14 cellular contexts compared by ENCODE assay signal in the genomic region with DNA sequence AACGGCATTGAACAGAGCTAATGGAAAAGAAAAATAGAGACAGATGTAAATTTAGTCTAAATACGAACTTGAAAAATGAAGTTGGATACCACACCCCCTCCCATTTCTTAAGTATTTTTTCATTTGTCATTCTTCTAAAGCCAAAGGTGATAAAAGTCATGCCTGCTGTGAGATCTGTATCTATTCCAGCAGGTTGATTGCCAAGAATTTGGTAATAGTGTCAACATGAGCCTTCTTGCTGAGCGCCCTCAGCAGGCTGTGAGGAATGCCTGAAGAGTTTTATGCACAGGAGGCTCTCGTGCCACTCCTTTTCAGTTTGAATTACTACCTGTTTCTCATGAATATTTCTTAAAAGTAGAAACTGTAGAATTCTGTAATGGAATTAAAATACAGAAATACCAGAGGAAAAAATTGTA.
DNase-seq lines count a peak whose midpoint lies in the region; ATAC-seq and TF ChIP-seq lines count a peak whose summit lies in the region.
"Had no signal": no experiment of that assay in that cellular context is flagged by ENCODE, and none has a peak within 500 bp of the region (broad histone marks: within the 10 kb centered on the region; RNA-seq: fewer than 3 reads in every experiment).

No MANE protein-coding gene starts in this region.

- peaks cover 26% of the 10 kb centered on the region for H3K4me1 Mint-ChIP-seq in MCF 10A (ENCODE audit: insufficient read depth, unreplicated experiment)

- H3K27ac ChIP-seq in breast epithelium (peak overlapping the region in 1 of 2 donors; percentile 4), caudate nucleus (ENCODE audit: low read depth, low read length) (peak overlapping the region; percentile 13), upper lobe of right lung (no peak overlapping the region), sigmoid colon (no peak overlapping the region), adrenal gland (no peak overlapping the region)
- H3K27ac ChIP-seq: colonic mucosa, PC-9, stomach had no signal

- POLR2A ChIA-PET in MCF 10A (lab: Yijun Ruan, JAX), result interaction anchor here (0.5 to 0.6 kb wide), 3 partner anchors 82 to 569 kb away, joined by 3 read pairs; no protein-coding TSS in a partner anchor

- intact Hi-C loops in MCF 10A (cut with micrococcal nuclease) (loop anchor here (10.0 kb wide), 1 partner anchor 245 kb away; no protein-coding TSS in a partner anchor), breast epithelium (cut with DNase I; ENCODE audit: low total_unique reads) (no loop called here), upper lobe of right lung (cut with DNase I) (no loop called here), sigmoid colon (cut with DNase I) (no loop called here), adrenal gland (cut with DNase I) (no loop called here)

- ATAC-seq in left lobe of liver (peak; percentile 84), upper lobe of right lung (peak; percentile 83)

- DNase-seq in MCF 10A (ENCODE audit: unreplicated experiment) (peak; percentile 60), breast epithelium (ENCODE audit: low spot score in 2 of 2) (no peak), caudate nucleus (lab: John Stamatoyannopoulos, UW) (peak in 1 of 61 donors; percentile 30), left lobe of liver (ENCODE audit: low spot score) (no peak), upper lobe of right lung (no peak), T-helper 2 cell (no peak), sigmoid colon (no peak), adrenal gland (no peak)
- DNase-seq: activated T-cell treated with anti-CD3 and anti-CD28 coated beads, Interleukin-2, amount 50 U/mL, for 1 hour; colonic mucosa; stomach had no signal

- no peak overlapping the region for H3K4me3 ChIP-seq in breast epithelium
- no peak overlapping the region for H3K4me3 ChIP-seq in upper lobe of right lung
- no peak overlapping the region for H3K4me3 ChIP-seq in sigmoid colon
- H3K4me3 ChIP-seq in adrenal gland, result no peak overlapping the region
- H3K4me3 ChIP-seq: colonic mucosa, HAP-1, PC-9, stomach had no signal

- H3K27me3 Mint-ChIP-seq in MCF 10A (ENCODE audit: insufficient read depth, unreplicated experiment), result no peaks in the 10 kb centered on the region

- no TSS peak for BruUV-seq in MCF 10A (replicated peaks; lab: Mats Ljungman, UMichigan)

- TF ChIP-seq CTCF in MCF 10A (IDR thresholded peaks at IDR 0.05; ENCODE audit: unreplicated experiment) (no peak), breast epithelium (IDR thresholded peaks at IDR 0.05) (no peak), upper lobe of right lung (IDR thresholded peaks at IDR 0.05) (peak; percentile 25), sigmoid colon (IDR thresholded peaks at IDR 0.05) (no peak), adrenal gland (IDR thresholded peaks at IDR 0.05) (no peak)

- no peak for TF ChIP-seq EP300 in sigmoid colon (IDR thresholded peaks at IDR 0.05)

- 52 to 60% methylated on average over 4 of the region's 4 CpGs for WGBS in sigmoid colon, 2 donors
- 38 to 45% (median 43%) methylated on average over 4 of the region's 4 CpGs for WGBS in adrenal gland, 4 donors

- H3K9me3 ChIP-seq in breast epithelium (no peaks in the 10 kb centered on the region), upper lobe of right lung (no peaks in the 10 kb centered on the region), sigmoid colon (no peaks in the 10 kb centered on the region), adrenal gland (replicated peaks in 1 of 3) (no peaks in the 10 kb centered on the region)
- H3K9me3 ChIP-seq: colonic mucosa, HAP-1, stomach had no signal

- H3K27ac Mint-ChIP-seq in MCF 10A (ENCODE audit: low read depth, unreplicated experiment), result no peak overlapping the region

- H3K27me3 ChIP-seq in breast epithelium, result no peaks in the 10 kb centered on the region
- H3K27me3 ChIP-seq in upper lobe of right lung, result no peaks in the 10 kb centered on the region
- no peaks in the 10 kb centered on the region for H3K27me3 ChIP-seq in sigmoid colon
- no peaks in the 10 kb centered on the region for H3K27me3 ChIP-seq in adrenal gland
- H3K27me3 ChIP-seq: colonic mucosa, stomach had no signal

- no peak for TF ChIP-seq POLR2A in breast epithelium (IDR thresholded peaks at IDR 0.05)
- TF ChIP-seq POLR2A in sigmoid colon (IDR thresholded peaks at IDR 0.05), result no peak
- no peak for TF ChIP-seq POLR2A in adrenal gland (IDR thresholded peaks at IDR 0.05)

- H3K36me3 ChIP-seq in breast epithelium, result no peaks in the 10 kb centered on the region
- peaks cover 1% of the 10 kb centered on the region for H3K36me3 ChIP-seq in upper lobe of right lung
- H3K36me3 ChIP-seq in sigmoid colon, result peaks cover 0 to 5% (median 0%) of the 10 kb centered on the region in 4 donors
- no peaks in the 10 kb centered on the region for H3K36me3 ChIP-seq in adrenal gland (replicated peaks in 1 of 2)
- H3K36me3 ChIP-seq: colonic mucosa, HAP-1, stomach had no signal

- CTCF ChIA-PET in MCF 10A (lab: Yijun Ruan, JAX), result interaction anchor here (0.5 to 0.8 kb wide), 2 partner anchors 9 to 102 kb away, joined by 3 read pairs; no protein-coding TSS in a partner anchor

- H3K9me3 Mint-ChIP-seq in MCF 10A (ENCODE audit: unreplicated experiment), result peaks cover 7% of the 10 kb centered on the region

- no peak overlapping the region for H3K4me3 Mint-ChIP-seq in MCF 10A (ENCODE audit: unreplicated experiment)
- H3K4me3 Mint-ChIP-seq: neural crest cell had no signal

- no peaks in the 10 kb centered on the region for H3K4me1 ChIP-seq in breast epithelium
- peaks cover 8% of the 10 kb centered on the region for H3K4me1 ChIP-seq in upper lobe of right lung
- H3K4me1 ChIP-seq in sigmoid colon, result peaks cover 0 to 30% (median 8%) of the 10 kb centered on the region in 4 donors
- H3K4me1 ChIP-seq in adrenal gland (replicated peaks in 1 of 2), result no peaks in the 10 kb centered on the region
- H3K4me1 ChIP-seq: colonic mucosa, HAP-1 had no signal

- peaks cover 49% of the 10 kb centered on the region for H3K36me3 Mint-ChIP-seq in MCF 10A (ENCODE audit: insufficient read depth, unreplicated experiment)
